In the genomic region with DNA sequence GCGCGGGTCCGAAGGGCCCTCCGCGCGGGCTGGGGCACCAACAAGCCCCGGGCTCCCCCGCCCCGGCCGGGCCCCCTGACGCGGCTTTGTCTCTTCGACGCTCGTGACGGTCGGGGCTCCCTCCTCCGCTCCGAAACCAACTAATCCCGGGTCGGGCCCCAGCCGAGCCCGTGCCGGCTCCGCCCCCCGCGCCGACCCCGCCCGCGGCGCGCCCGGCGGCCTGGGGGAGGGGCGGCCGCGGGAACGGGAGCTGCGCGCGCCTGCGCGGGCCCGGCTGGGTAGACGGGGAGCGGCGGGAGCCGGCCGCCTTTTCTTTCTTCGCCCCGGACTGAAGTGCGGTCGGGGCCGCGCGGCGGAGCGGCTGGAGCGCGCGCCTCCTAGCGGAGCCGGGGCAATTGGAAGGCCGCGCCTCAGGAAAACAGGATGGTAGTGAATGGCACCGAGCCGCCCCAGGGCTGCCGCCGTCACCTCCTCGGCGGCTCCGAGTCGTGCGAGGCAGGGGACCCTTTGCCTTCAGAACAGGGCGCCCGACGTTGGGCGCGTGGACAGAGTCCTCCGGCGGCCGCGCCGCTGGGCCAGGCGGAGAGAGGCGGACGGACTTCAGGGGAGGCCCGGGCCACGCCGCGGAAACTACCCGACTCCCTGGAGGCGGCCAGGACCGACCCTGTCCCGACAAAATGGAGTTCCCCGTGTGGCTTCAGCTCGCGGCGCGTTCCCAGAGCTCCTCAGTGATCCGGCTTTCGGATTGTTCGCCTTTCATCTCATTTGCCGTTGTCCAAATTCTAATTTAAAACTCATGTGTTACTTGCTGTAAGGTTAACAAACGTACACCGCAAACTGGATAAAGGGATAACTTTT, we compare ENCODE assay signal across 1 cellular context.
TF ChIP-seq lines count a peak whose summit lies in the region.

A gene with protein sequence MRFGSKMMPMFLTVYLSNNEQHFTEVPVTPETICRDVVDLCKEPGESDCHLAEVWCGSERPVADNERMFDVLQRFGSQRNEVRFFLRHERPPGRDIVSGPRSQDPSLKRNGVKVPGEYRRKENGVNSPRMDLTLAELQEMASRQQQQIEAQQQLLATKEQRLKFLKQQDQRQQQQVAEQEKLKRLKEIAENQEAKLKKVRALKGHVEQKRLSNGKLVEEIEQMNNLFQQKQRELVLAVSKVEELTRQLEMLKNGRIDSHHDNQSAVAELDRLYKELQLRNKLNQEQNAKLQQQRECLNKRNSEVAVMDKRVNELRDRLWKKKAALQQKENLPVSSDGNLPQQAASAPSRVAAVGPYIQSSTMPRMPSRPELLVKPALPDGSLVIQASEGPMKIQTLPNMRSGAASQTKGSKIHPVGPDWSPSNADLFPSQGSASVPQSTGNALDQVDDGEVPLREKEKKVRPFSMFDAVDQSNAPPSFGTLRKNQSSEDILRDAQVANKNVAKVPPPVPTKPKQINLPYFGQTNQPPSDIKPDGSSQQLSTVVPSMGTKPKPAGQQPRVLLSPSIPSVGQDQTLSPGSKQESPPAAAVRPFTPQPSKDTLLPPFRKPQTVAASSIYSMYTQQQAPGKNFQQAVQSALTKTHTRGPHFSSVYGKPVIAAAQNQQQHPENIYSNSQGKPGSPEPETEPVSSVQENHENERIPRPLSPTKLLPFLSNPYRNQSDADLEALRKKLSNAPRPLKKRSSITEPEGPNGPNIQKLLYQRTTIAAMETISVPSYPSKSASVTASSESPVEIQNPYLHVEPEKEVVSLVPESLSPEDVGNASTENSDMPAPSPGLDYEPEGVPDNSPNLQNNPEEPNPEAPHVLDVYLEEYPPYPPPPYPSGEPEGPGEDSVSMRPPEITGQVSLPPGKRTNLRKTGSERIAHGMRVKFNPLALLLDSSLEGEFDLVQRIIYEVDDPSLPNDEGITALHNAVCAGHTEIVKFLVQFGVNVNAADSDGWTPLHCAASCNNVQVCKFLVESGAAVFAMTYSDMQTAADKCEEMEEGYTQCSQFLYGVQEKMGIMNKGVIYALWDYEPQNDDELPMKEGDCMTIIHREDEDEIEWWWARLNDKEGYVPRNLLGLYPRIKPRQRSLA (minus strand): TSS at position 138 of the 858 bp plus-strand sequence. CDS start 267 bp downstream, outside the sequence.

TF ChIP-seq in HepG2, 621 proteins besides CTCF, POLR2A, EP300 and RAD21 (continued from another document and continues in another):
- TF ChIP-seq ZBED4 (CRISPR knock-in tag; IDR thresholded peaks at IDR 0.05; ENCODE audit: borderline replicate concordance) (peak; percentile 17; the same call in 1 of the 2 replicates), ETV6 (CRISPR knock-in tag; conservative IDR thresholded peaks at IDR 0.05) (no peak), HMGXB4 (CRISPR knock-in tag; IDR thresholded peaks at IDR 0.05; ENCODE audit: borderline replicate concordance in 1 of 2, low read depth in 1 of 2) (peak; percentile 93 to 95), ZNF761 (CRISPR knock-in tag; conservative IDR thresholded peaks at IDR 0.05) (0 out of 2 replicates have a peak, but pooled peaks have one; percentile 17), REST (IDR thresholded peaks at IDR 0.05; ENCODE audit: borderline replicate concordance in 1 of 2, low read depth in 1 of 2, low read length in 2 of 2) (peak in 1 of 2 experiments; percentile 26; a peak in 1 of 4 replicates), ZNF101 (CRISPR knock-in tag; IDR thresholded peaks at IDR 0.05; ENCODE audit: borderline replicate concordance, low read depth) (no peak), HOXA5 (CRISPR knock-in tag; IDR thresholded peaks at IDR 0.05) (peak; percentile 55), NFAT5 (CRISPR knock-in tag; IDR thresholded peaks at IDR 0.05) (peak; percentile 41; the same call in 1 of the 2 replicates), MED1 (CRISPR knock-in tag; IDR thresholded peaks at IDR 0.05) (peak; percentile 46), HOXA7 (CRISPR knock-in tag; IDR thresholded peaks at IDR 0.05) (no peak), GTF2F1 (IDR thresholded peaks at IDR 0.05; ENCODE audit: low read length) (no peak), ZNF510 (CRISPR knock-in tag; IDR thresholded peaks at IDR 0.05; ENCODE audit: low read depth) (no peak), ZNF83 (CRISPR knock-in tag; IDR thresholded peaks at IDR 0.05; ENCODE audit: borderline replicate concordance) (no peak), PHF21A (CRISPR knock-in tag; IDR thresholded peaks at IDR 0.05) (peak; percentile 68; the same call in 1 of the 2 replicates), ZNF577 (CRISPR knock-in tag; IDR thresholded peaks at IDR 0.05; ENCODE audit: borderline replicate concordance, low read depth) (no peak), GFI1 (CRISPR knock-in tag; IDR thresholded peaks at IDR 0.05; ENCODE audit: borderline replicate concordance) (0 out of 2 replicates have a peak, but pooled peaks have one; percentile 23), ZNF160 (CRISPR knock-in tag; IDR thresholded peaks at IDR 0.05) (no peak; the same call in 1 of the 2 replicates), HIVEP1 (CRISPR knock-in tag; IDR thresholded peaks at IDR 0.05) (no peak), DNMT1 (CRISPR knock-in tag; IDR thresholded peaks at IDR 0.05) (no peak), FIP1L1 (IDR thresholded peaks at IDR 0.05; ENCODE audit: borderline replicate concordance, insufficient read depth, low read depth, low read length) (no peak), ZNF224 (CRISPR knock-in tag; IDR thresholded peaks at IDR 0.05) (no peak), RXRA (CRISPR knock-in tag; IDR thresholded peaks at IDR 0.05) (peak; percentile 66; the same call in 1 of the 2 replicates), NRL (CRISPR knock-in tag; IDR thresholded peaks at IDR 0.05; ENCODE audit: borderline replicate concordance) (no peak), MIER3 (CRISPR knock-in tag; IDR thresholded peaks at IDR 0.05; ENCODE audit: borderline replicate concordance) (peak; percentile 19; the same call in 1 of the 2 replicates), PBX2 (CRISPR knock-in tag; IDR thresholded peaks at IDR 0.05) (no peak), IRF1 (CRISPR knock-in tag; IDR thresholded peaks at IDR 0.05; ENCODE audit: low read depth) (no peak), HNF4G (IDR thresholded peaks at IDR 0.05; ENCODE audit: borderline replicate concordance, low read depth, low read length) (no peak; the same call in 1 of the 2 replicates), HNF4G (CRISPR knock-in tag; IDR thresholded peaks at IDR 0.05; ENCODE audit: borderline replicate concordance, low read depth) (no peak), GTF3A (CRISPR knock-in tag; conservative IDR thresholded peaks at IDR 0.05) (no peak), SIN3A (IDR thresholded peaks at IDR 0.05; ENCODE audit: borderline replicate concordance, low read depth, low read length) (peak; percentile 11; the same call in 1 of the 2 replicates)
